ENCODE assay signal across 8 cellular contexts in genomic region chr19:18636183-18636968, GRCh38. TPM values are rescaled to one million over a fixed set of nuclear protein-coding genes. Genes with fewer than 3 reads are reported as not detected.
DNase-seq lines count a peak whose midpoint lies in the region; ATAC-seq and TF ChIP-seq lines count a peak whose summit lies in the region.

No MANE protein-coding gene starts in this region.

- intact Hi-C loops in CD4-positive, alpha-beta T cell (cut with DNase I, micrococcal nuclease): loop anchor here (1.0 to 5.0 kb wide), 8 partner anchors 42 to 501 kb away; partner anchors contain the start of genes COPE (in 1 of the 2), DDX49 (in 1 of the 2), ELL (in 1 of the 2) and REX1BD (in 1 of the 2)

- H3K4me1 Mint-ChIP-seq in CD4-positive, alpha-beta T cell (ENCODE audit: low read depth): peaks cover 35% of the 10 kb centered on the region

- H3K4me3 Mint-ChIP-seq in CD4-positive, alpha-beta T cell: peak overlapping the region; percentile 91

- H3K36me3 Mint-ChIP-seq in CD4-positive, alpha-beta T cell (ENCODE audit: low read depth): no peaks in the 10 kb centered on the region

- DNase-seq in CD4-positive, alpha-beta T cell: peak; percentile 98 to 100 (median 99)
- DNase-seq in HPDE6-E6E7 (ENCODE audit: extremely low spot score): peak; percentile 95
- peak; percentile 78 for DNase-seq in NK-92 (lab: John Stamatoyannopoulos, UW; ENCODE audit: unreplicated experiment)
- peak; percentile 100 for DNase-seq in activated CD8-positive, alpha-beta memory T cell treated with anti-CD3 and anti-CD28 coated beads for 24 hours
- DNase-seq in effector CD8-positive, alpha-beta T cell (lab: John Stamatoyannopoulos, UW): peak; percentile 99
- peak; percentile 97 for DNase-seq in medulla oblongata (ENCODE audit: extremely low spot score)
- DNase-seq in stimulated activated CD4-positive, alpha-beta T cell treated with anti-CD3 and anti-CD28 coated beads, TNF-alpha, amount 100 ng/mL, for 4 hours (ENCODE audit: low read depth in 3 of 3): peak; percentile 99

- TF ChIP-seq CTCF in CD4-positive, alpha-beta T cell (IDR thresholded peaks at IDR 0.05): no peak

- POLR2A ChIA-PET in CD4-positive, alpha-beta T cell (lab: Charles Lee): no interaction called here

- CTCF ChIA-PET in CD4-positive, alpha-beta T cell (lab: Charles Lee): no interaction called here

- peak overlapping the region; percentile 83 for H3K27ac Mint-ChIP-seq in CD4-positive, alpha-beta T cell

- peak overlapping the region; percentile 72 for H3K27ac ChIP-seq in CD4-positive, alpha-beta T cell (ENCODE audit: low read depth, low read length)

- no peaks in the 10 kb centered on the region for H3K27me3 ChIP-seq in CD4-positive, alpha-beta T cell (ENCODE audit: control insufficient read depth, insufficient read depth, low read length)

- no peaks in the 10 kb centered on the region for H3K9me3 Mint-ChIP-seq in CD4-positive, alpha-beta T cell

- no peaks in the 10 kb centered on the region for H3K9me3 ChIP-seq in CD4-positive, alpha-beta T cell (ENCODE audit: control insufficient read depth, low read length)

- no peaks in the 10 kb centered on the region for H3K27me3 Mint-ChIP-seq in CD4-positive, alpha-beta T cell

- ATAC-seq in CD4-positive, alpha-beta T cell (ENCODE audit: poor library complexity): peak; percentile 86
- peak; percentile 51 for ATAC-seq in GM19468 (IDR thresholded peaks at IDR 0.05; ENCODE audit: extremely low read depth, unreplicated experiment)

RNA-seq across cellular contexts. Expression of gene KLHL26, which starts 0.5 kb away (rescaled TPM):
- 10 to 100 TPM; 13.7 to 19.0 TPM for total RNA-seq in CD4-positive, alpha-beta T cell

RNA-seq across cellular contexts. Expression of gene TMEM59L, which starts 23.7 kb away (rescaled TPM):
- total RNA-seq in CD4-positive, alpha-beta T cell: under 1 TPM; 0.25 to 0.27 TPM

RNA-seq across cellular contexts. Expression of gene CRLF1, which starts 29.8 kb away (rescaled TPM):
- total RNA-seq in CD4-positive, alpha-beta T cell: not detected

RNA-seq across cellular contexts. Expression of gene CRTC1, which starts 47.1 kb away (rescaled TPM):
- 10 to 100 TPM; 11.8 to 12.2 TPM for total RNA-seq in CD4-positive, alpha-beta T cell

RNA-seq across cellular contexts. Expression of gene REX1BD, which starts 47.8 kb away (rescaled TPM):
- 10 to 100 TPM; 88.4 to 88.9 TPM for total RNA-seq in CD4-positive, alpha-beta T cell

Comparison
In these comparisons a context has a peak if more than half of its experiments do, and no peak if none do; other contexts are left out.
1. Peak in every context shown above with its lines: DNase-seq, ATAC-seq and H3K27ac ChIP-seq.